ENCODE assay signal across 25 cellular contexts in genomic region chr9:88028338-88028737, GRCh38.
"Had no signal": no experiment of that assay in that cellular context is flagged by ENCODE, and none has a peak within 500 bp of the region (broad histone marks: within the 10 kb centered on the region; RNA-seq: fewer than 3 reads in every experiment).

No MANE protein-coding gene starts in this region.

- DNase-seq: stimulated activated CD4-positive, alpha-beta T cell treated with anti-CD3 and anti-CD28 coated beads, Interleukin-2, amount 100 ng/mL, for 48 hours; stimulated activated CD4-positive, alpha-beta T cell treated with anti-CD3 and anti-CD28 coated beads, Interleukin-4, amount 100 ng/mL, for 1 hour; stimulated activated CD4-positive, alpha-beta T cell treated with anti-CD3 and anti-CD28 coated beads, Interleukin-4, amount 100 ng/mL, for 24 hours; stimulated activated CD4-positive, alpha-beta T cell treated with anti-CD3 and anti-CD28 coated beads, Interleukin-4, amount 100 ng/mL, for 4 hours; stimulated activated CD8-positive, alpha-beta memory T cell treated with anti-CD3 and anti-CD28 coated beads, Interleukin-4, amount 100 ng/mL, for 48 hours; stimulated activated naive B cell treated with anti-CD40 and anti-IgM and Interleukin-4, amounts not matched to agents 10 μg/mL and 1 μg/mL and 100 μg/mL, for 72 hours; stimulated activated naive CD4-positive, alpha-beta T cell; stimulated activated naive CD4-positive, alpha-beta T cell treated with Interleukin-2 at 50 U/mL for 16 hours; stimulated activated naive CD8-positive, alpha-beta T cell treated with anti-CD3 and anti-CD28 coated beads, Interleukin-15, amount 100 ng/mL, for 72 hours; stimulated activated naive CD8-positive, alpha-beta T cell treated with anti-CD3 and anti-CD28 coated beads, Interleukin-15, Interleukin-2, amounts not matched to agents 100 U/mL and 50 U/mL, for 24 hours; stomach; substantia nigra; testis; thyroid gland; tibial artery; transverse colon; upper lobe of left lung; upper lobe of right lung; uterus had no signal

- H3K36me3 ChIP-seq: stomach, suprapubic skin, thoracic aorta, thyroid gland, tibial artery, tibial nerve, transverse colon, upper lobe of left lung, upper lobe of right lung, uterus, vagina had no signal

- H3K9me3 ChIP-seq: stomach, suprapubic skin, testis, thoracic aorta, thyroid gland, tibial artery, tibial nerve, transverse colon, upper lobe of left lung, upper lobe of right lung, uterus, vagina had no signal

- H3K27me3 ChIP-seq: suprapubic skin, testis, thyroid gland, tibial artery, tibial nerve, transverse colon, upper lobe of left lung, upper lobe of right lung, uterus, vagina had no signal

- H3K4me1 ChIP-seq: stomach, suprapubic skin, testis, thyroid gland, tibial artery, tibial nerve, upper lobe of left lung, upper lobe of right lung, uterus, vagina had no signal

- H3K4me3 ChIP-seq: stomach, suprapubic skin, testis, thoracic aorta, thyroid gland, tibial artery, tibial nerve, transverse colon, upper lobe of left lung, upper lobe of right lung, uterus, vagina had no signal

- ATAC-seq: stimulated activated effector memory CD8-positive, alpha-beta T cell treated with anti-CD3 and anti-CD28 coated beads, Interleukin-12 subunit alpha, Interleukin-12 subunit beta, amount 100 ng/mL, for 72 hours; stimulated activated memory B cell treated with anti-CD40 and anti-IgM and Interleukin-4, amounts not matched to agents 10 μg/mL and 1 μg/mL and 100 μg/mL, for 72 hours; stimulated activated naive B cell treated with anti-CD40 and anti-IgM and Interleukin-4, amounts not matched to agents 10 μg/mL and 1 μg/mL and 100 μg/mL, for 72 hours; stimulated activated naive CD8-positive, alpha-beta T cell treated with anti-CD3 and anti-CD28 coated beads, Interleukin-15, amount 100 ng/mL, for 72 hours; stimulated activated naive CD8-positive, alpha-beta T cell treated with anti-CD3 and anti-CD28 coated beads, Interleukin-15, Interleukin-2, amounts not matched to agents 100 U/mL and 50 U/mL, for 24 hours; upper lobe of right lung had no signal

- H3K27ac ChIP-seq: stomach, suprapubic skin, testis, thoracic aorta, thyroid gland, tibial artery, tibial nerve, transverse colon, upper lobe of left lung, upper lobe of right lung, uterus, vagina had no signal
